ENCODE assay signal across 9 cellular contexts in the genomic region with DNA sequence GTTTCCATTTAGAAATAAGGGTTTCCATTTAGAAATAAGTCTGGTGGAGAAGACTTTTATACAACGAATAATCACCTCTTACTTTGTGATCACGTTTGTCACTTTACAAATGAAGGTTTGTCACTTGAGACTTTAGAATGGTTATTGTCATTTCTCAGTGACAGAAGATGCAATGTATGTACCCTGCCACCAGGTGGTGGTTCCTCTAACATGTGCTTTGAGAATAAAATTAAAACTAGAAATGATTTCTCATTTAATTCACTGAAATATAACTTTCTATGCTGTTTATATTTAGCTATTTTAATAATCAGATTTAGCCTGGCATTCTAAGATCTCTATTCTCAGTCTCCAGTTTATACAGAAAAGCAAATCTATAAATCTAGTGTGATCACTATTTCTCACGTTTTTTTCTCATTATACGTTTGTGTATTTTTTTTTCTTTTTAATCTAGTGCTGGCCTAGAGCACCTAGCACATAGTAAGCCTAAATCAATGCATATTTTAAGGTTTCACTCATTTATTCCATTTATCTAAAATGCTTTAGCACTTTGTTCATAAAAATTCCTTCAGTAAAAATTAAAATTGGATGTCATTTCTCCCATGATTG. TPM values are rescaled to one million over a fixed set of nuclear protein-coding genes. Genes with fewer than 3 reads are reported as not detected.
DNase-seq lines count a peak whose midpoint lies in the region; ATAC-seq and TF ChIP-seq lines count a peak whose summit lies in the region.
"Had no signal": no experiment of that assay in that cellular context is flagged by ENCODE, and none has a peak within 500 bp of the region (broad histone marks: within the 10 kb centered on the region; RNA-seq: fewer than 3 reads in every experiment).

No MANE protein-coding gene starts in this region.

- 47% methylated on average over 4 of the region's 4 CpGs for WGBS in hepatocyte (ENCODE audit: low lambda C conversion rate, missing lambda C conversion rate)

- no peaks in the 10 kb centered on the region for H3K4me1 ChIP-seq in hepatocyte (ENCODE audit: insufficient read depth)

- no peak overlapping the region for H2AFZ ChIP-seq in hepatocyte

- no peaks in the 10 kb centered on the region for H4K20me1 ChIP-seq in hepatocyte (ENCODE audit: insufficient read depth, poor library complexity, severe bottlenecking)

- H3K79me2 ChIP-seq in hepatocyte, result no peaks in the 10 kb centered on the region

- H3K9me3 ChIP-seq in hepatocyte (ENCODE audit: low read depth), result no peaks in the 10 kb centered on the region

- no peaks in the 10 kb centered on the region for H3K9me2 ChIP-seq in hepatocyte (replicated peaks; ENCODE audit: insufficient read depth)

- no peaks in the 10 kb centered on the region for H3K27me3 ChIP-seq in H7 (ENCODE audit: control insufficient read depth, insufficient read depth, low read length)
- H3K27me3 ChIP-seq in hepatocyte, result no peaks in the 10 kb centered on the region

- H3K36me3 ChIP-seq in H7 (replicated peaks; ENCODE audit: control insufficient read depth, insufficient read depth, low read length) (no peaks in the 10 kb centered on the region), hepatocyte (replicated peaks; ENCODE audit: insufficient read depth, low read depth) (no peaks in the 10 kb centered on the region)

- ATAC-seq in GM21528 (IDR thresholded peaks at IDR 0.05; ENCODE audit: low FRiP score, unreplicated experiment), result no peak
- ATAC-seq in GM18909 (IDR thresholded peaks at IDR 0.05; ENCODE audit: poor library complexity, unreplicated experiment), result no peak

- DNase-seq in GM12864 (ENCODE audit: low read depth), result no peak
- DNase-seq in H7, result peak; percentile 4
- peak; percentile 61 for DNase-seq in OCI-M1 (lab: John Stamatoyannopoulos, UW)
- peak; percentile 20 for DNase-seq in hepatocyte (ENCODE audit: low spot score)
- DNase-seq in COR-L47 (lab: John Stamatoyannopoulos, UW), result no peak
- no peak for DNase-seq in putamen (ENCODE audit: low spot score)

- no peak overlapping the region for H3K4me2 ChIP-seq in hepatocyte

- H3K4me3 ChIP-seq in GM12864 (ENCODE audit: low read depth, low read length), result no peak overlapping the region
- H3K4me3 ChIP-seq in H7 (ENCODE audit: insufficient read depth, low read depth, low read length), result no peak overlapping the region
- H3K4me3 ChIP-seq in hepatocyte, result no peak overlapping the region

- TF ChIP-seq CTCF in GM12864 (IDR thresholded peaks at IDR 0.05; ENCODE audit: low read depth, low read length, missing control alignments) (peak; percentile 59), hepatocyte (IDR thresholded peaks at IDR 0.05; ENCODE audit: poor library complexity) (peak; percentile 53)

- no peak overlapping the region for H3K27ac ChIP-seq in hepatocyte

RNA-seq across cellular contexts. Expression of a gene that starts 57.4 kb away (rescaled TPM):
- total RNA-seq in H7 (2014; rRNA removed; shearing (Covaris generic)), result not detected in 2 replicates
- 0.23 TPM in 1 of 2 replicates, not detected in the other for total RNA-seq in hepatocyte
- not detected in 2 replicates for polyA plus RNA-seq in hepatocyte
- total RNA-seq: RPMI7951 had no signal

Comparison
In these comparisons a context has a peak if more than half of its experiments do, and no peak if none do; other contexts are left out.
1. DNase-seq: peak in H7 (single experiment), OCI-M1 (single experiment) and hepatocyte (single experiment); none in GM12864 (single experiment), COR-L47 (single experiment) and putamen (single experiment).